Comparison of ENCODE assay signal across 8 cellular contexts in genomic region chr17:36486204-36487194, GRCh38. TPM values are rescaled to one million over a fixed set of nuclear protein-coding genes. Genes with fewer than 3 reads are reported as not detected.
DNase-seq lines count a peak whose midpoint lies in the region; ATAC-seq and TF ChIP-seq lines count a peak whose summit lies in the region.

Gene ZNHIT3 (plus strand): TSS chr17:36486681. CDS start chr17:36486700, 19 bp downstream.

- TF ChIP-seq CTCF in BJ (IDR thresholded peaks at IDR 0.05; ENCODE audit: insufficient read depth, low read depth, low read length), result no peak
- TF ChIP-seq CTCF in colonic mucosa (IDR thresholded peaks at IDR 0.05), result no peak

- H3K4me1 ChIP-seq in colonic mucosa, result peaks cover 8% of the 10 kb centered on the region

- H3K27me3 ChIP-seq in BJ (ENCODE audit: control insufficient read depth, insufficient read depth, low read length), result peaks cover 3% of the 10 kb centered on the region
- H3K27me3 ChIP-seq in colonic mucosa, result no peaks in the 10 kb centered on the region

- H3K4me3 ChIP-seq in BJ (ENCODE audit: low read depth, low read length), result peak within 1 kb of the TSS; percentile 79
- H3K4me3 ChIP-seq in colonic mucosa, result peak within 1 kb of the TSS; percentile 99

- H3K9ac ChIP-seq in colonic mucosa (ENCODE audit: low read depth in 2 of 2, low read length in 2 of 2), result peak within 1 kb of the TSS; percentile 90 to 97

- CTCF ChIA-PET in BJ (lab: Yijun Ruan, JAX), result no interaction called here

- POLR2A ChIA-PET in BJ (lab: Charles Lee), result interaction anchor here (0.6 kb wide), 1 partner anchor 110 kb away, joined by 9 read pairs; no protein-coding TSS in a partner anchor

- intact Hi-C loops in colonic mucosa (cut with DNase I) (loop anchor here (10.0 kb wide), 1 partner anchor 512 kb away; no protein-coding TSS in a partner anchor), left colon (cut with DNase I, micrococcal nuclease) (loop anchor here in 1 of 2 donors (10.0 kb wide), 1 partner anchor 522 kb away; no protein-coding TSS in a partner anchor)

- H3K9me3 ChIP-seq in colonic mucosa, result no peaks in the 10 kb centered on the region

- DNase-seq in BJ (ENCODE audit: low read depth) (peak; percentile 62), NCI-H526 (lab: John Stamatoyannopoulos, UW) (peak; percentile 92 to 96), colonic mucosa (peak; percentile 94), left colon (peak; percentile 92 to 95)
- DNase-seq in activated CD4-positive, alpha-beta T cell treated with anti-CD3 and anti-CD28 coated beads for 48 hours, result peak; percentile 94
- peak; percentile 79 to 82 for DNase-seq in stimulated activated CD4-positive, alpha-beta T cell treated with anti-CD3 and anti-CD28 coated beads, Interleukin-1b, Interleukin-23, amount 100 ng/mL, for 4 hours (ENCODE audit: low read depth in 2 of 2)

- H3K27ac ChIP-seq in colonic mucosa, result peak within 1 kb of the TSS; percentile 67

- no peaks in the 10 kb centered on the region for H3K36me3 ChIP-seq in BJ (ENCODE audit: control insufficient read depth, insufficient read depth, low read length)
- H3K36me3 ChIP-seq in colonic mucosa, result no peaks in the 10 kb centered on the region

- ATAC-seq in GM19328 (IDR thresholded peaks at IDR 0.05; ENCODE audit: unreplicated experiment) (peak; percentile 79), HG03469 (IDR thresholded peaks at IDR 0.05; ENCODE audit: unreplicated experiment) (peak; percentile 73), left colon (peak; percentile 95)

RNA-seq across cellular contexts. Expression of gene ZNHIT3, which starts in this region (rescaled TPM):
- polyA plus RNA-seq in BJ (2011; rRNA removed), result 43.6 and 68.6 TPM in 2 replicates
- 9.3 and 12.8 TPM in 2 replicates for polyA minus RNA-seq in BJ (2011; rRNA and poly(A)+ RNA removed)
- total RNA-seq in colonic mucosa, result 10 to 100 TPM; 29.0 to 31.6 TPM
- 10 to 100 TPM; 23.8 to 25.7 TPM for total RNA-seq in left colon

Comparison
In these comparisons a context has a peak if more than half of its experiments do, and no peak if none do; other contexts are left out.
1. Peak in every context shown above with its lines: DNase-seq, ATAC-seq, H3K4me3 ChIP-seq and H3K27ac ChIP-seq.